Comparison of ENCODE assay signal across 1 cellular context in genomic region chr16:89505204-89506112, GRCh38.
TF ChIP-seq lines count a peak whose summit lies in the region.

No MANE protein-coding gene starts in this region.

TF ChIP-seq in HepG2, 621 proteins besides CTCF, POLR2A, EP300 and RAD21 (continued from another document and continues in another):
- TF ChIP-seq ZNF574 (CRISPR knock-in tag; IDR thresholded peaks at IDR 0.05) (peak; percentile 90), ZNF619 (CRISPR knock-in tag; IDR thresholded peaks at IDR 0.05) (peak; percentile 94; the same call in 1 of the 2 replicates), REXO4 (CRISPR knock-in tag; IDR thresholded peaks at IDR 0.05; ENCODE audit: borderline replicate concordance) (no peak), ZNF501 (CRISPR knock-in tag; IDR thresholded peaks at IDR 0.05) (peak; percentile 96), FOXP1 (IDR thresholded peaks at IDR 0.05) (no peak), FOXP1 (CRISPR knock-in tag; IDR thresholded peaks at IDR 0.05) (peak; percentile 87), ZNF766 (CRISPR knock-in tag; IDR thresholded peaks at IDR 0.05; ENCODE audit: borderline replicate concordance) (peak; percentile 76; the same call in 1 of the 2 replicates), ZHX1 (CRISPR knock-in tag; IDR thresholded peaks at IDR 0.05; ENCODE audit: low read depth) (no peak), ZNF891 (CRISPR knock-in tag; IDR thresholded peaks at IDR 0.05) (peak; percentile 89), HNF1A (IDR thresholded peaks at IDR 0.05; ENCODE audit: low read depth) (peak; percentile 72; the same call in 1 of the 2 replicates), HNF1A (CRISPR knock-in tag; IDR thresholded peaks at IDR 0.05; ENCODE audit: borderline replicate concordance) (peak; percentile 89; the same call in 1 of the 2 replicates), BCL3 (CRISPR knock-in tag; IDR thresholded peaks at IDR 0.05) (peak; percentile 45; the same call in 1 of the 2 replicates), ZNF740 (CRISPR knock-in tag; IDR thresholded peaks at IDR 0.05) (peak; percentile 62; the same call in 1 of the 2 replicates), HNF4A (CRISPR knock-in tag; IDR thresholded peaks at IDR 0.05) (peak; percentile 96), ZNF749 (CRISPR knock-in tag; IDR thresholded peaks at IDR 0.05; ENCODE audit: borderline replicate concordance) (no peak), TSC22D2 (CRISPR knock-in tag; IDR thresholded peaks at IDR 0.05; ENCODE audit: borderline replicate concordance) (peak; percentile 66), ZNF263 (CRISPR knock-in tag; IDR thresholded peaks at IDR 0.05) (peak; percentile 55; the same call in 1 of the 2 replicates), MTF1 (CRISPR knock-in tag; IDR thresholded peaks at IDR 0.05) (no peak), ZNF513 (CRISPR knock-in tag; conservative IDR thresholded peaks at IDR 0.05) (no peak), IKZF4 (CRISPR knock-in tag; IDR thresholded peaks at IDR 0.05; ENCODE audit: borderline replicate concordance, low read depth, not compliant biosample characterization) (peak; percentile 42), ZNF232 (CRISPR knock-in tag; IDR thresholded peaks at IDR 0.05; ENCODE audit: borderline replicate concordance) (no peak; the same call in 1 of the 2 replicates), ZNF660 (CRISPR knock-in tag; IDR thresholded peaks at IDR 0.05; ENCODE audit: borderline replicate concordance, low read depth) (no peak), ZNF143 (CRISPR knock-in tag; IDR thresholded peaks at IDR 0.05) (peak; percentile 19; the same call in 1 of the 2 replicates), ZBTB49 (CRISPR knock-in tag; IDR thresholded peaks at IDR 0.05; ENCODE audit: borderline replicate concordance) (no peak), LRRFIP1 (CRISPR knock-in tag; conservative IDR thresholded peaks at IDR 0.05) (no peak), ATF5 (CRISPR knock-in tag; IDR thresholded peaks at IDR 0.05; ENCODE audit: low read depth) (peak; percentile 69; the same call in 1 of the 2 replicates), ZBTB43 (CRISPR knock-in tag; conservative IDR thresholded peaks at IDR 0.05) (peak; percentile 88; the same call in 1 of the 2 replicates), ZNF589 (CRISPR knock-in tag; conservative IDR thresholded peaks at IDR 0.05) (peak; percentile 86; the same call in 1 of the 2 replicates), PPARG (CRISPR knock-in tag; conservative IDR thresholded peaks at IDR 0.05) (peak; percentile 33; the same call in 1 of the 2 replicates), SALL2 (CRISPR knock-in tag; IDR thresholded peaks at IDR 0.05) (peak; percentile 41), RARG (CRISPR knock-in tag; IDR thresholded peaks at IDR 0.05; ENCODE audit: low read depth) (peak; percentile 48; the same call in 1 of the 2 replicates), ZNF569 (CRISPR knock-in tag; IDR thresholded peaks at IDR 0.05; ENCODE audit: borderline replicate concordance) (no peak), HDAC2 (CRISPR knock-in tag; IDR thresholded peaks at IDR 0.05) (peak; percentile 85; the same call in 1 of the 2 replicates), FIP1L1 (IDR thresholded peaks at IDR 0.05; ENCODE audit: borderline replicate concordance, insufficient read depth, low read depth, low read length) (0 out of 2 replicates have a peak, but pooled peaks have one; percentile 35), ERF (CRISPR knock-in tag; IDR thresholded peaks at IDR 0.05) (peak; percentile 98), ZNF432 (CRISPR knock-in tag; IDR thresholded peaks at IDR 0.05; ENCODE audit: borderline replicate concordance) (no peak), ZNF563 (CRISPR knock-in tag; IDR thresholded peaks at IDR 0.05) (peak; percentile 56; the same call in 1 of the 2 replicates), SP5 (CRISPR knock-in tag; IDR thresholded peaks at IDR 0.05; ENCODE audit: borderline replicate concordance, low read depth) (peak; percentile 91), PAWR (CRISPR knock-in tag; IDR thresholded peaks at IDR 0.05; ENCODE audit: borderline replicate concordance) (no peak), ZNF382 (CRISPR knock-in tag; IDR thresholded peaks at IDR 0.05; ENCODE audit: borderline replicate concordance) (no peak)
